ENCODE assay signal across 31 cellular contexts in genomic region chr12:61362037-61362436, GRCh38.
A peak's percentile ranks its signal among the peaks of the same experiment; 100 is the strongest.
DNase-seq lines count a peak whose midpoint lies in the region; ATAC-seq, FAIRE-seq and TF ChIP-seq lines count a peak whose summit lies in the region.
"Had no signal": no experiment of that assay in that cellular context is flagged by ENCODE, and none has a peak within 500 bp of the region (broad histone marks: within the 10 kb centered on the region; RNA-seq: fewer than 3 reads in every experiment).

No MANE protein-coding gene starts in this region.

- H3K36me3 ChIP-seq in right lobe of liver (no peaks in the 10 kb centered on the region), HepG2 (replicated peaks in 1 of 2; ENCODE audit: control insufficient read depth in 1 of 2, insufficient read depth in 2 of 2, low read length in 2 of 2) (no peaks in the 10 kb centered on the region)
- H3K36me3 ChIP-seq: BE2C; BLaER1; BLaER1 treated with 17β-estradiol and CSF1 and Interleukin-3, amounts not matched to agents 10 nM and 100 nM had no signal

- BruUV-seq in HepG2 (replicated peaks; lab: Mats Ljungman, UMichigan), result no TSS peak

- no peaks in the 10 kb centered on the region for H3K9me3 ChIP-seq in right lobe of liver
- H3K9me3 ChIP-seq in HepG2 (ENCODE audit: low read length), result no peaks in the 10 kb centered on the region
- H3K9me3 ChIP-seq: A549, BE2C, Caco-2 had no signal

- H3K4me3 ChIP-seq in right lobe of liver (no peak overlapping the region), HepG2 (replicated peaks in 1 of 3; ENCODE audit: insufficient read depth in 1 of 3, low read depth in 2 of 3, low read length in 3 of 3) (no peak overlapping the region), lower leg skin (ENCODE audit: low read depth, poor library complexity, severe bottlenecking) (no peak overlapping the region)
- H3K4me3 ChIP-seq: A549; BLaER1; BLaER1 treated with 17β-estradiol and CSF1 and Interleukin-3, amounts not matched to agents 10 nM and 100 nM had no signal

- no peak for TF ChIP-seq RAD21 in HepG2 (CRISPR knock-in tag; IDR thresholded peaks at IDR 0.05)

- TF ChIP-seq CTCF in right lobe of liver (IDR thresholded peaks at IDR 0.05) (no peak), HepG2 (CRISPR knock-in tag; IDR thresholded peaks at IDR 0.05) (no peak), lower leg skin (IDR thresholded peaks at IDR 0.05) (no peak)

- CTCF ChIA-PET in HepG2 (lab: Yijun Ruan, JAX; ENCODE audit: low intra/inter-chr PET ratio, low total read pairs), result no interaction called here

- no peaks in the 10 kb centered on the region for H3K79me2 ChIP-seq in HepG2 (ENCODE audit: insufficient read depth, low read length)

- FAIRE-seq in HepG2 (lab: Jason Lieb, UNC), result no peak
- FAIRE-seq: A204.1, A549, D721Med had no signal

- H3K4me1 ChIP-seq in right lobe of liver (peaks cover 0 to 6% (median 0%) of the 10 kb centered on the region in 4 donors), HepG2 (ENCODE audit: insufficient read depth, low read length) (no peaks in the 10 kb centered on the region)
- H3K4me1 ChIP-seq: A549, BE2C, Caco-2 had no signal

- H2AFZ ChIP-seq in HepG2 (ENCODE audit: low read length), result no peak overlapping the region

- DNase-seq in right lobe of liver, result no peak
- DNase-seq in HepG2 (ENCODE audit: low spot score), result no peak
- no peak for DNase-seq in left lobe of liver (ENCODE audit: low spot score)
- DNase-seq in lower leg skin (ENCODE audit: low spot score in 2 of 2), result no peak
- DNase-seq: 8988T; ACHN; AML-193; BE2C; C1 segment of cervical spinal cord; Caco-2; Calu3; CD4-positive, alpha-beta memory T cell; CD4-positive, alpha-beta T cell; CD4-positive, CD25-positive, alpha-beta regulatory T cell; CD8-positive, alpha-beta memory T cell; CD8-positive, alpha-beta T cell; COR-L47; DMS 273 treated with DMSO at 0.1 percent for 48 hours; DMS153; DMS53; DMS79; DMS79 treated with DMSO at 0.1 percent for 48 hours; DND-41; EL had no signal

- WGBS in right lobe of liver (ENCODE audit: insufficient coverage, low coverage, low lambda C conversion rate, missing lambda C conversion rate), result 31% methylated on average over 3 of the region's 3 CpGs
- 3% methylated on average over 3 of the region's 3 CpGs for WGBS in HepG2 (ENCODE audit: low lambda C conversion rate)
- 67 to 73% methylated on average over 3 of the region's 3 CpGs for WGBS in lower leg skin, 2 donors

- no peak overlapping the region for H3K4me2 ChIP-seq in HepG2 (ENCODE audit: low read depth, low read length)
- H3K4me2 ChIP-seq: A549; BLaER1; BLaER1 treated with 17β-estradiol and CSF1 and Interleukin-3, amounts not matched to agents 10 nM and 100 nM had no signal

- TF ChIP-seq EP300 in HepG2 (IDR thresholded peaks at IDR 0.05; ENCODE audit: low read depth in 2 of 2, low read length in 2 of 2), result no peak
- TF ChIP-seq EP300 in HepG2 (CRISPR knock-in tag; IDR thresholded peaks at IDR 0.05; ENCODE audit: borderline replicate concordance), result no peak

- POLR2A ChIA-PET in HepG2 (lab: Yijun Ruan, JAX), result no interaction called here

- H3K27me3 ChIP-seq in right lobe of liver (no peaks in the 10 kb centered on the region), HepG2 (ENCODE audit: control insufficient read depth in 1 of 2, insufficient read depth in 2 of 2, low read length in 2 of 2) (no peaks in the 10 kb centered on the region)
- H3K27me3 ChIP-seq: BE2C; BLaER1; BLaER1 treated with 17β-estradiol and CSF1 and Interleukin-3, amounts not matched to agents 10 nM and 100 nM had no signal

- H3K27ac ChIP-seq in right lobe of liver (no peak overlapping the region), HepG2 (ENCODE audit: extremely low read length, insufficient read depth, low read length) (no peak overlapping the region)
- H3K27ac ChIP-seq: 22Rv1; A549; BLaER1; BLaER1 treated with 17β-estradiol and CSF1 and Interleukin-3, amounts not matched to agents 10 nM and 100 nM; C4-2B had no signal

- intact Hi-C loops in right lobe of liver (cut with DNase I), result no loop called here
- intact Hi-C loops in HepG2 (cut with micrococcal nuclease; ENCODE audit: unreplicated experiment), result no loop called here
- intact Hi-C loops in lower leg skin (cut with DNase I; ENCODE audit: low total_unique reads), result no loop called here

- no peaks in the 10 kb centered on the region for H4K20me1 ChIP-seq in HepG2 (ENCODE audit: insufficient read depth, low read length)
- H4K20me1 ChIP-seq: BLaER1; BLaER1 treated with 17β-estradiol and CSF1 and Interleukin-3, amounts not matched to agents 10 nM and 100 nM had no signal

- ATAC-seq in right lobe of liver, result peak; percentile 40 to 71 (median 62)
- no peak for ATAC-seq in HepG2
- peak; percentile 69 for ATAC-seq in left lobe of liver
- ATAC-seq: A549; CD8-positive, alpha-beta T cell had no signal

- in situ Hi-C loops in HepG2 (cut with HindIII; ENCODE audit: extremely low pct_ligation_motif_present, low pct_unique_long_range_greater_than_20kb), result no loop called here

- no peak for TF ChIP-seq POLR2A in right lobe of liver (IDR thresholded peaks at IDR 0.05)
- TF ChIP-seq POLR2A in HepG2 (IDR thresholded peaks at IDR 0.05; ENCODE audit: insufficient read depth in 1 of 2, low read depth in 2 of 2, low read length in 2 of 2), result no peak
- no peak for TF ChIP-seq POLR2A in lower leg skin (IDR thresholded peaks at IDR 0.05)

- H3K9ac ChIP-seq in HepG2 (ENCODE audit: insufficient read depth, low read depth, low read length), result no peak overlapping the region
- H3K9ac ChIP-seq: BLaER1; BLaER1 treated with 17β-estradiol and CSF1 and Interleukin-3, amounts not matched to agents 10 nM and 100 nM had no signal

TF ChIP-seq in HepG2, 621 proteins besides CTCF, POLR2A, EP300 and RAD21:
- TF ChIP-seq PATZ1 (CRISPR knock-in tag; IDR thresholded peaks at IDR 0.05) (no peak), ZSCAN25 (CRISPR knock-in tag; IDR thresholded peaks at IDR 0.05) (no peak), MAF1 (CRISPR knock-in tag; IDR thresholded peaks at IDR 0.05; ENCODE audit: borderline replicate concordance) (no peak), CBX1 (IDR thresholded peaks at IDR 0.05; ENCODE audit: low read depth) (no peak), ZNF276 (CRISPR knock-in tag; IDR thresholded peaks at IDR 0.05; ENCODE audit: low read depth) (no peak), CEBPZ (IDR thresholded peaks at IDR 0.05; ENCODE audit: low read length) (no peak), ONECUT2 (CRISPR knock-in tag; IDR thresholded peaks at IDR 0.05) (no peak), HNRNPK (IDR thresholded peaks at IDR 0.05; ENCODE audit: low read depth, low read length, poor library complexity, severe bottlenecking) (no peak), BHLHE40 (IDR thresholded peaks at IDR 0.05; ENCODE audit: low read length) (no peak), ZNF180 (CRISPR knock-in tag; IDR thresholded peaks at IDR 0.05; ENCODE audit: borderline replicate concordance, low read depth) (no peak)
TF ChIP-seq in HepG2: peak in this region for 0.
